ENCODE assay signal across 8 cellular contexts in the genomic region with DNA sequence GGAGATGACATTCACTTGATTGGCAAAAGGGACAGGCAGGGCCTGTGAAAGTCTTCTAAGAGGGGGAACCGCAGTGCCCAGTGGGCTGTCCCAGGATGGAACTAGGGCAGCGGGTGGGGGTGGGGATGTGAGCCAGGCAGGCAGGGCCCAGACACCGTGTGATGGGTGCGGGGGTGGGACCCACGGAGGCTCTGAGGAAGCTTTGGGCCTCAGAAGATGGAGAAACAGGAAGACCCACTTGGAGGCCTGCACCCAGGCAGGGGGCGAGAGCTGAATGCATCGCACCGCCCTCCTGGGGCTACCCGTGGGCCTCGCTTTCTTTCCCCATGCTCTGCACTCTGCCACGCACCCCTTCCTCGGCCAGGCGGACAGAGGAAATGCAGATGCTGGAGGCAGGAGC. TPM values are rescaled to one million over a fixed set of nuclear protein-coding genes. Genes with fewer than 3 reads are reported as not detected.
DNase-seq lines count a peak whose midpoint lies in the region; ATAC-seq and TF ChIP-seq lines count a peak whose summit lies in the region.

No MANE protein-coding gene starts in this region.

- H3K27me3 ChIP-seq in layer of hippocampus (ENCODE audit: control insufficient read depth, insufficient read depth, low read length) (no peaks in the 10 kb centered on the region), subcutaneous abdominal adipose tissue (ENCODE audit: control insufficient read depth in 5 of 5, insufficient read depth in 4 of 5, low read length in 5 of 5) (no peaks in the 10 kb centered on the region)

- H3K27ac ChIP-seq in layer of hippocampus (ENCODE audit: low read depth, low read length) (peak overlapping the region; percentile 84), subcutaneous abdominal adipose tissue (ENCODE audit: low read depth, low read length) (no peak overlapping the region)

- H3K4me1 ChIP-seq in subcutaneous abdominal adipose tissue (ENCODE audit: control insufficient read depth in 5 of 5, insufficient read depth in 5 of 5, low read length in 5 of 5) = peaks cover 0 to 13% (median 12%) of the 10 kb centered on the region in 5 donors

- no peak for ATAC-seq in omental fat pad (ENCODE audit: low FRiP score)
- ATAC-seq in GM21717 (IDR thresholded peaks at IDR 0.05; ENCODE audit: unreplicated experiment) = no peak
- ATAC-seq in GM18505 (IDR thresholded peaks at IDR 0.05; ENCODE audit: unreplicated experiment) = no peak

- H3K9ac ChIP-seq in subcutaneous abdominal adipose tissue (ENCODE audit: low read length in 5 of 5) = peak overlapping the region in 1 of 5 donors; percentile 69

- no peak for TF ChIP-seq CTCF in omental fat pad (IDR thresholded peaks at IDR 0.05)

- no peak for TF ChIP-seq POLR2A in GM18505 (IDR thresholded peaks at IDR 0.05; ENCODE audit: borderline replicate concordance, extremely low read depth, insufficient read depth, insufficient read length)

- peak overlapping the region; percentile 95 for H3K27ac Mint-ChIP-seq in T-helper 2 cell treated with Interferon-gamma antibody and Interleukin-4, amounts not matched to agents 5 μg/mL and 100 μg/mL, for 36 hours

- peaks cover 11% of the 10 kb centered on the region for H3K4me1 Mint-ChIP-seq in T-helper 2 cell treated with Interferon-gamma antibody and Interleukin-4, amounts not matched to agents 5 μg/mL and 100 μg/mL, for 36 hours (ENCODE audit: low read depth)

- H3K4me3 ChIP-seq in subcutaneous abdominal adipose tissue (ENCODE audit: low read depth in 1 of 5, low read length in 5 of 5) = peak overlapping the region in 3 of 5 donors; percentile 29 to 69 (median 63)

- H3K9me3 ChIP-seq in subcutaneous abdominal adipose tissue (ENCODE audit: control insufficient read depth in 5 of 5, low read length in 5 of 5) = no peaks in the 10 kb centered on the region

- no peaks in the 10 kb centered on the region for H3K36me3 Mint-ChIP-seq in T-helper 2 cell treated with Interferon-gamma antibody and Interleukin-4, amounts not matched to agents 5 μg/mL and 100 μg/mL, for 36 hours (ENCODE audit: low read depth)

- DNase-seq in T-helper 2 cell treated with Interferon-gamma antibody and Interleukin-4, amounts not matched to agents 5 μg/mL and 100 μg/mL, for 36 hours (ENCODE audit: low spot score) = no peak
- no peak for DNase-seq in T-helper 2 cell
- DNase-seq in activated CD4-positive, alpha-beta T cell treated with anti-CD3 and anti-CD28 coated beads, Interleukin-2, amount 50 U/mL, for 1 hour = peak; percentile 8
- DNase-seq in omental fat pad (ENCODE audit: low spot score) = no peak

- H3K9me3 Mint-ChIP-seq in T-helper 2 cell treated with Interferon-gamma antibody and Interleukin-4, amounts not matched to agents 5 μg/mL and 100 μg/mL, for 36 hours = no peaks in the 10 kb centered on the region

- H3K4me3 Mint-ChIP-seq in T-helper 2 cell treated with Interferon-gamma antibody and Interleukin-4, amounts not matched to agents 5 μg/mL and 100 μg/mL, for 36 hours = peak overlapping the region; percentile 65

- no peaks in the 10 kb centered on the region for H3K36me3 ChIP-seq in subcutaneous abdominal adipose tissue (ENCODE audit: control insufficient read depth in 5 of 5, insufficient read depth in 5 of 5, low read length in 5 of 5)

- no peaks in the 10 kb centered on the region for H3K27me3 Mint-ChIP-seq in T-helper 2 cell treated with Interferon-gamma antibody and Interleukin-4, amounts not matched to agents 5 μg/mL and 100 μg/mL, for 36 hours (ENCODE audit: low read depth)

RNA-seq across cellular contexts. Expression of a gene that starts 32.9 kb away (rescaled TPM):
- total RNA-seq in omental fat pad = 10 to 100 TPM; 36.2 to 48.9 (median 46.8) TPM
